In genomic region chr13:31042084-31042483, GRCh38 we compare ENCODE assay signal across 1 cellular context.
TF ChIP-seq lines count a peak whose summit lies in the region.

No MANE protein-coding gene starts in this region.

TF ChIP-seq in IMR-90, 13 proteins besides CTCF, POLR2A, EP300 and RAD21 (continued from another document):
- TF ChIP-seq MXI1 (IDR thresholded peaks at IDR 0.05; ENCODE audit: borderline replicate concordance, low read depth, low read length): no peak
- no peak for TF ChIP-seq NFE2L2 (IDR thresholded peaks at IDR 0.05; ENCODE audit: low read depth, low read length)
- no peak for TF ChIP-seq MAFK (IDR thresholded peaks at IDR 0.05; ENCODE audit: low read depth, low read length)
- no peak for TF ChIP-seq RCOR1 (IDR thresholded peaks at IDR 0.05; ENCODE audit: insufficient replicate concordance, low read length)
- TF ChIP-seq MAZ (IDR thresholded peaks at IDR 0.05; ENCODE audit: borderline replicate concordance, low read depth, low read length): no peak
- no peak for TF ChIP-seq CHD1 (IDR thresholded peaks at IDR 0.05; ENCODE audit: low read depth, low read length)
- TF ChIP-seq ELK1 (IDR thresholded peaks at IDR 0.05; ENCODE audit: borderline replicate concordance, low read depth, low read length): no peak
- no peak for TF ChIP-seq CEBPB (IDR thresholded peaks at IDR 0.05; ENCODE audit: low read depth, low read length)
